ENCODE assay signal across 10 cellular contexts in the genomic region with DNA sequence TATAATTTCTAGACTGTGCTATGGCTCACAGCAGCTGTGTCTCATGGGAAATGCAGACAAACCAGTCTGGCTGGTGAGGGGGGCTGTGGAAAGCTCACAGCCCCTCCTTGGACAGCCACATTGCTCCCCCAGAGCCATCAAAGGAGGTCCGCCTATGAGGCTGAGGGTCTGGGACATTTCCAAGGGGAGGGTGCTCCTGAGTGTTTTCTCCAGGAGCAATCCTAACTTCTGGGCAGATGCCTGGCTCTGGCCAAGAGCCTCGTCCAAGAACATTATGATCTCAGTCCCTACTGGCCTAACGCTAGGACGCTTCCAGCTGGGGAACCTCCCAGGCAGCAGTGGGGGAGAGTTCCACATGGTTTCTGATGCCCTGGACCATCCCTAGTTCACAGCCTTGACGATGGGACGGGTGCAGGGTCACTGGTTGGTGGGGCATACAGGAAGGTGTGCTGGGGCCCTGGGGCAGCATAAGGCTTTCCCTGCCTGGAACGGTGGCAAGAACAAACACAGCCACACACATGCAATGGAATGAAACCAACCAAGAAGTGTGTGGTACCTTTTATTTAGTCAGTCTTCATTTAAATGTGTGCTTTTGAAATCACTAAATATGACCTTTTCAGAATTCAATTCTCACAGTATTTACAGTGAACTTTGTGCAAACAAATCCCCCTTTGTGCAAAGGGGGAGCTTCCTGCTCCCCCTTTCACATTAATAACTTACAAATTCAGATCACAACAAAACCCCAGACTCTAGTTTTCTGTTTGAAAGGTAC.
DNase-seq lines count a peak whose midpoint lies in the region; ATAC-seq and TF ChIP-seq lines count a peak whose summit lies in the region.
"Had no signal": no experiment of that assay in that cellular context is flagged by ENCODE, and none has a peak within 500 bp of the region (broad histone marks: within the 10 kb centered on the region; RNA-seq: fewer than 3 reads in every experiment).

No MANE protein-coding gene starts in this region.

- H3K79me2 ChIP-seq in hepatocyte (no peaks in the 10 kb centered on the region), OCI-LY7 (ENCODE audit: insufficient read depth, low read depth, low read length) (no peaks in the 10 kb centered on the region)

- H2AFZ ChIP-seq in hepatocyte (no peak overlapping the region), OCI-LY7 (ENCODE audit: low read length) (no peak overlapping the region)

- H3K27ac ChIP-seq in brain microvascular endothelial cell (peak overlapping the region; percentile 4), hepatocyte (peak overlapping the region; percentile 39), prostate gland (peak overlapping the region; percentile 78 to 81), OCI-LY7 (ENCODE audit: low read depth, low read length, poor library complexity, severe bottlenecking) (no peak overlapping the region)

- in situ Hi-C loops in brain microvascular endothelial cell (cut with HindIII; ENCODE audit: low pct_ligation_motif_present, low sequenced_read_pairs), result no loop called here

- 62% methylated on average over 7 of the region's 7 CpGs for WGBS in hepatocyte (ENCODE audit: low lambda C conversion rate, missing lambda C conversion rate)
- WGBS in prostate gland, result 13% methylated on average over 7 of the region's 7 CpGs

- no peaks in the 10 kb centered on the region for H3K27me3 ChIP-seq in brain microvascular endothelial cell (replicated peaks)
- H3K27me3 ChIP-seq in hepatocyte, result no peaks in the 10 kb centered on the region
- no peaks in the 10 kb centered on the region for H3K27me3 ChIP-seq in prostate gland (replicated peaks; ENCODE audit: insufficient read depth)
- H3K27me3 ChIP-seq: BE2C had no signal

- no peaks in the 10 kb centered on the region for H3K9me2 ChIP-seq in hepatocyte (replicated peaks; ENCODE audit: insufficient read depth)
- no peaks in the 10 kb centered on the region for H3K9me2 ChIP-seq in OCI-LY7 (ENCODE audit: insufficient read depth, low read length)

- no peak for TF ChIP-seq CTCF in brain microvascular endothelial cell (IDR thresholded peaks at IDR 0.05; ENCODE audit: low read depth, low read length, missing control alignments)
- no peak for TF ChIP-seq CTCF in hepatocyte (IDR thresholded peaks at IDR 0.05; ENCODE audit: poor library complexity)
- TF ChIP-seq CTCF in prostate gland (IDR thresholded peaks at IDR 0.05), result no peak
- no peak for TF ChIP-seq CTCF in OCI-LY7 (conservative IDR thresholded peaks at IDR 0.05; ENCODE audit: low read length)

- intact Hi-C loops in prostate gland (cut with DNase I), result no loop called here
- intact Hi-C loops in OCI-LY7 (cut with micrococcal nuclease; ENCODE audit: unreplicated experiment), result no loop called here

- H3K4me2 ChIP-seq in hepatocyte, result no peak overlapping the region
- no peak overlapping the region for H3K4me2 ChIP-seq in OCI-LY7 (ENCODE audit: low read length)

- POLR2A ChIA-PET in OCI-LY7 (lab: Charles Lee), result interaction anchor here (0.6 to 0.7 kb wide), 2 partner anchors 15 to 283 kb away, joined by 3 to 4 read pairs; no protein-coding TSS in a partner anchor

- H3K36me3 ChIP-seq in brain microvascular endothelial cell (replicated peaks) (no peaks in the 10 kb centered on the region), hepatocyte (replicated peaks; ENCODE audit: insufficient read depth, low read depth) (no peaks in the 10 kb centered on the region), prostate gland (no peaks in the 10 kb centered on the region), OCI-LY7 (ENCODE audit: insufficient read depth, low read length) (peaks cover 36% of the 10 kb centered on the region)
- H3K36me3 ChIP-seq: BE2C had no signal

- DNase-seq in AG20443 (ENCODE audit: low spot score), result peak; percentile 85
- DNase-seq in brain microvascular endothelial cell, result peak; percentile 22
- peak; percentile 28 for DNase-seq in hepatocyte (ENCODE audit: low spot score)
- DNase-seq in prostate gland (ENCODE audit: low spot score), result peak; percentile 86
- DNase-seq in NCI-H1092 treated with DMSO at 0.1 percent for 48 hours (lab: John Stamatoyannopoulos, UW), result no peak
- DNase-seq in OCI-LY7 (ENCODE audit: low spot score), result no peak
- DNase-seq: BE2C, NCI-H1436 had no signal

- ATAC-seq in HG02840 (IDR thresholded peaks at IDR 0.05; ENCODE audit: low FRiP score, unreplicated experiment) (no peak), GM19328 (IDR thresholded peaks at IDR 0.05; ENCODE audit: unreplicated experiment) (no peak)

- H3K4me1 ChIP-seq in hepatocyte (ENCODE audit: insufficient read depth) (peaks cover 14% of the 10 kb centered on the region), prostate gland (replicated peaks) (peaks cover 9% of the 10 kb centered on the region), OCI-LY7 (ENCODE audit: insufficient read depth, low read length, poor library complexity, severe bottlenecking) (peaks cover 25% of the 10 kb centered on the region)
- H3K4me1 ChIP-seq: BE2C had no signal

- no peak overlapping the region for H3K4me3 ChIP-seq in brain microvascular endothelial cell (ENCODE audit: low read depth, low read length)
- H3K4me3 ChIP-seq in hepatocyte, result no peak overlapping the region
- no peak overlapping the region for H3K4me3 ChIP-seq in prostate gland
- H3K4me3 ChIP-seq in OCI-LY7 (ENCODE audit: low read depth, low read length, poor library complexity, severe bottlenecking), result no peak overlapping the region

- no TSS peak for BruUV-seq in OCI-LY7 (replicated peaks; lab: Mats Ljungman, UMichigan)

- CTCF ChIA-PET in OCI-LY7 (lab: Charles Lee; ENCODE audit: unreplicated experiment), result no interaction called here

- TF ChIP-seq POLR2A in prostate gland (IDR thresholded peaks at IDR 0.05), result no peak

- H3K9me3 ChIP-seq in hepatocyte (ENCODE audit: low read depth) (no peaks in the 10 kb centered on the region), prostate gland (no peaks in the 10 kb centered on the region), OCI-LY7 (ENCODE audit: low read length) (no peaks in the 10 kb centered on the region)
- H3K9me3 ChIP-seq: BE2C had no signal

- H4K20me1 ChIP-seq in hepatocyte (ENCODE audit: insufficient read depth, poor library complexity, severe bottlenecking), result no peaks in the 10 kb centered on the region
- no peaks in the 10 kb centered on the region for H4K20me1 ChIP-seq in OCI-LY7 (ENCODE audit: insufficient read depth, low read length)

Comparison
In these comparisons a context has a peak if more than half of its experiments do, and no peak if none do; other contexts are left out.
1. DNase-seq: peak in AG20443 (single experiment), brain microvascular endothelial cell (single experiment), hepatocyte (single experiment) and prostate gland (single experiment); none in NCI-H1092 treated with DMSO at 0.1 percent for 48 hours (single experiment) and OCI-LY7 (single experiment).